Comparison of ENCODE assay signal across 1 cellular context in genomic region chr4:1693131-1693896, GRCh38.
TF ChIP-seq lines count a peak whose summit lies in the region.

No MANE protein-coding gene starts in this region.

TF ChIP-seq in endothelial cell of umbilical vein, 7 proteins besides CTCF, POLR2A, EP300 and RAD21 (continued from another document):
- TF ChIP-seq POLR2AphosphoS5 (IDR thresholded peaks at IDR 0.05; ENCODE audit: insufficient read depth, low read depth, low read length), result no peak
- TF ChIP-seq MYC (IDR thresholded peaks at IDR 0.05; ENCODE audit: low read depth, low read length), result no peak
- TF ChIP-seq GATA2 (IDR thresholded peaks at IDR 0.05; ENCODE audit: insufficient read depth, insufficient read length, low read depth, low read length), result no peak
- TF ChIP-seq FOS (IDR thresholded peaks at IDR 0.05; ENCODE audit: borderline replicate concordance, insufficient read depth, low read length), result no peak
- no peak for TF ChIP-seq EZH2 (IDR thresholded peaks at IDR 0.05; ENCODE audit: borderline replicate concordance, low read depth, low read length, severe bottlenecking)
- TF ChIP-seq MAX (IDR thresholded peaks at IDR 0.05; ENCODE audit: insufficient read depth, insufficient read length), result no peak
